ENCODE assay signal across 12 cellular contexts in the genomic region with DNA sequence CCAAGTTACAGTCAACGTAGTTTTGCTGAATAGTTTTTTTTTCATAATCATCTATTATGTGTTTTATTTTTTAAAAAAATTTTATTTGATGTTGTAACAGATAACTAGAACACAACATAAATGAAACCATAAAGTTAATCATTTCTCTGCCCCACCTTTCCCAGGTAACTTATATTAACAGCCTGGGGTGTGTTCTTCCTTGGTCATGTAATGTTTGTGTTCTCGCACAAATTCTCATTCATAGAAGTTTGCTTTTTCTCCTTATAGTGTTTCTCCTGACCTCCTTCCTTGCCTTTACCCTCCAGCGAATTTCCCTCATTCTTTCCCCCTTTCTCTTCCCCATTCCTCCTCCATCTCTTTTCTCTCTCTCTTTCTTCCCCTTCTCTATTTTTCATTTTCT.
"Had no signal": no experiment of that assay in that cellular context is flagged by ENCODE, and none has a peak within 500 bp of the region (broad histone marks: within the 10 kb centered on the region; RNA-seq: fewer than 3 reads in every experiment).

No MANE protein-coding gene starts in this region.

- H3K27ac ChIP-seq: esophagus squamous epithelium, gastroesophageal sphincter had no signal

- H3K36me3 ChIP-seq: esophagus squamous epithelium, gastroesophageal sphincter, pancreas had no signal

- DNase-seq: esophagus squamous epithelium; foreskin fibroblast; kidney; naive B cell; occipital lobe; pancreas; right cardiac atrium; stimulated activated CD4-positive, alpha-beta T cell treated with anti-CD3 and anti-CD28 coated beads, Interleukin-4, amount 100 ng/mL, for 4 hours; stimulated activated naive B cell treated with anti-CD40 and anti-IgM and Interleukin-4, amounts not matched to agents 10 μg/mL and 1 μg/mL and 100 μg/mL, for 72 hours; stimulated activated naive CD8-positive, alpha-beta T cell treated with anti-CD3 and anti-CD28 coated beads, Interleukin-15, amount 100 ng/mL, for 72 hours; substantia nigra had no signal

- ATAC-seq: gastroesophageal sphincter; right cardiac atrium; stimulated activated naive B cell treated with anti-CD40 and anti-IgM and Interleukin-4, amounts not matched to agents 10 μg/mL and 1 μg/mL and 100 μg/mL, for 72 hours; stimulated activated naive CD8-positive, alpha-beta T cell treated with anti-CD3 and anti-CD28 coated beads, Interleukin-15, amount 100 ng/mL, for 72 hours had no signal

- H3K4me3 ChIP-seq: esophagus squamous epithelium, gastroesophageal sphincter, pancreas had no signal

- H3K9me3 ChIP-seq: esophagus squamous epithelium, gastroesophageal sphincter, pancreas had no signal

- H3K27me3 ChIP-seq: gastroesophageal sphincter, pancreas had no signal
